In the genomic region with DNA sequence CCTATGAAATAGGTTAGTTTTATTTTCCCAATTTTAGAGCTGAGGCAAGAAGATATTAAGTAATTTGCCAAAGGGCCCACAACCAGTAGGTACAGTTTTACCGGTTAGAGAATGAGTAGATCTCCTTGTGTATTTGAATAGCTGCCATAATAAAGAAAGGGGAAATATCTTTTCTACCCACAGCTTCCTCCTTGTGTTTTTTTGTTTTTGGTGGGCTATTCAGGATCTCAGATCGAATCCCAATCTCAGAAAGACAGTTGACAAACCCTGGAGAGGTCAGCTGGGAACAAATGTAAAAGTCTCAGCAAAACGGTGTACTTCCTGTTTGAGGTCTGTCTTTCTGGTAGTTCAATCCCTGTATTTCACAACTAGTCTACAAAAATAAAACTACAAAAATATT, we compare ENCODE assay signal across 9 cellular contexts. TPM values are rescaled to one million over a fixed set of nuclear protein-coding genes. Genes with fewer than 3 reads are reported as not detected.
DNase-seq lines count a peak whose midpoint lies in the region; ATAC-seq and TF ChIP-seq lines count a peak whose summit lies in the region.
"Had no signal": no experiment of that assay in that cellular context is flagged by ENCODE, and none has a peak within 500 bp of the region (broad histone marks: within the 10 kb centered on the region; RNA-seq: fewer than 3 reads in every experiment).

No MANE protein-coding gene starts in this region.

- H3K4me3 Mint-ChIP-seq in activated T-cell treated with anti-CD3 and anti-CD28 coated beads, Interleukin-2, amount 50 U/mL, for 24 hours, result no peak overlapping the region
- H3K4me3 Mint-ChIP-seq in activated T-cell treated with anti-CD3 and anti-CD28 coated beads, Interleukin-2, amount 50 U/mL, for 4 hours, result no peak overlapping the region

- peaks cover 23% of the 10 kb centered on the region for H3K4me1 Mint-ChIP-seq in activated T-cell treated with anti-CD3 and anti-CD28 coated beads, Interleukin-2, amount 50 U/mL, for 24 hours (ENCODE audit: low read depth)
- peaks cover 18% of the 10 kb centered on the region for H3K4me1 Mint-ChIP-seq in activated T-cell treated with anti-CD3 and anti-CD28 coated beads, Interleukin-2, amount 50 U/mL, for 4 hours (ENCODE audit: low read depth)

- TF ChIP-seq EP300 in suprapubic skin (IDR thresholded peaks at IDR 0.05), result no peak

- H3K9me3 ChIP-seq in suprapubic skin, result no peaks in the 10 kb centered on the region
- no peaks in the 10 kb centered on the region for H3K9me3 ChIP-seq in HAP-1

- no peaks in the 10 kb centered on the region for H3K27me3 Mint-ChIP-seq in activated T-cell treated with anti-CD3 and anti-CD28 coated beads, Interleukin-2, amount 50 U/mL, for 24 hours
- H3K27me3 Mint-ChIP-seq in activated T-cell treated with anti-CD3 and anti-CD28 coated beads, Interleukin-2, amount 50 U/mL, for 4 hours (ENCODE audit: low read depth), result no peaks in the 10 kb centered on the region

- peak overlapping the region; percentile 79 for H3K27ac Mint-ChIP-seq in activated T-cell treated with anti-CD3 and anti-CD28 coated beads, Interleukin-2, amount 50 U/mL, for 24 hours

- no peak for DNase-seq in activated T-cell treated with anti-CD3 and anti-CD28 coated beads, Interleukin-2, amount 50 U/mL, for 24 hours
- no peak for DNase-seq in activated T-cell treated with anti-CD3 and anti-CD28 coated beads, Interleukin-2, amount 50 U/mL, for 4 hours
- DNase-seq in LNCaP clone FGC (ENCODE audit: low read depth) (peak; percentile 45), epithelial cell of esophagus (ENCODE audit: low read depth) (peak; percentile 73), suprapubic skin (ENCODE audit: low spot score in 2 of 2) (no peak), HAP-1 (ENCODE audit: low spot score in 2 of 2) (no peak), omental fat pad (ENCODE audit: low spot score) (no peak), DMS79 (lab: John Stamatoyannopoulos, UW) (no peak)
- DNase-seq: hypothalamus had no signal

- no peaks in the 10 kb centered on the region for H3K9me3 Mint-ChIP-seq in activated T-cell treated with anti-CD3 and anti-CD28 coated beads, Interleukin-2, amount 50 U/mL, for 24 hours
- no peaks in the 10 kb centered on the region for H3K9me3 Mint-ChIP-seq in activated T-cell treated with anti-CD3 and anti-CD28 coated beads, Interleukin-2, amount 50 U/mL, for 4 hours

- H3K4me1 ChIP-seq in suprapubic skin, result peaks cover 24% of the 10 kb centered on the region
- peaks cover 5% of the 10 kb centered on the region for H3K4me1 ChIP-seq in HAP-1

- no peaks in the 10 kb centered on the region for H3K36me3 ChIP-seq in suprapubic skin
- H3K36me3 ChIP-seq in HAP-1 (replicated peaks), result no peaks in the 10 kb centered on the region

- ATAC-seq in activated T-cell treated with anti-CD3 and anti-CD28 coated beads, Interleukin-2, amount 50 U/mL, for 4 hours, result no peak
- ATAC-seq in omental fat pad (ENCODE audit: low FRiP score), result no peak

- H3K36me3 Mint-ChIP-seq in activated T-cell treated with anti-CD3 and anti-CD28 coated beads, Interleukin-2, amount 50 U/mL, for 24 hours (ENCODE audit: low read depth), result peaks cover 2% of the 10 kb centered on the region
- no peaks in the 10 kb centered on the region for H3K36me3 Mint-ChIP-seq in activated T-cell treated with anti-CD3 and anti-CD28 coated beads, Interleukin-2, amount 50 U/mL, for 4 hours (ENCODE audit: insufficient read depth)

- H3K27me3 ChIP-seq in suprapubic skin (no peaks in the 10 kb centered on the region), HAP-1 (ENCODE audit: low read depth) (no peaks in the 10 kb centered on the region)

- 28% methylated on average over 3 of the region's 3 CpGs for WGBS in suprapubic skin

- in situ Hi-C loops in HAP-1 (cut with MboI; ENCODE audit: low sequenced_read_pairs), result no loop called here

- TF ChIP-seq CTCF in LNCaP clone FGC (IDR thresholded peaks at IDR 0.05; ENCODE audit: control insufficient read depth, extremely low read depth, insufficient read depth) (no peak), epithelial cell of esophagus (IDR thresholded peaks at IDR 0.05; ENCODE audit: insufficient read depth, low read depth, low read length, missing control alignments) (no peak), suprapubic skin (IDR thresholded peaks at IDR 0.05) (no peak), omental fat pad (IDR thresholded peaks at IDR 0.05) (no peak)

- H3K27ac ChIP-seq in suprapubic skin, result peak overlapping the region; percentile 70

- TF ChIP-seq POLR2A in suprapubic skin (IDR thresholded peaks at IDR 0.05), result no peak

- H3K4me3 ChIP-seq in LNCaP clone FGC (ENCODE audit: low read depth, low read length) (peak overlapping the region; percentile 10; the same call in 1 of the 2 replicates), epithelial cell of esophagus (ENCODE audit: low read length) (no peak overlapping the region), suprapubic skin (no peak overlapping the region), HAP-1 (no peak overlapping the region)

RNA-seq across cellular contexts. Expression of a gene that starts 11.8 kb away (rescaled TPM):
- 10 to 100 TPM in 2 of 3 donors, 1 to 10 TPM in 1; 9.8 to 14.5 (median 14.2) TPM for total RNA-seq in activated T-cell treated with anti-CD3 and anti-CD28 coated beads, Interleukin-2, amount 50 U/mL, for 4 hours
- total RNA-seq in suprapubic skin, result 10 to 100 TPM; 17.1 to 46.3 (median 27.2) TPM
- 10 to 100 TPM; 11.2 to 26.7 (median 18.6) TPM for total RNA-seq in omental fat pad

RNA-seq across cellular contexts. Expression of a gene that starts 12.1 kb away (rescaled TPM):
- total RNA-seq in activated T-cell treated with anti-CD3 and anti-CD28 coated beads, Interleukin-2, amount 50 U/mL, for 4 hours, result 10 to 100 TPM; 23.8 to 25.9 (median 24.2) TPM
- total RNA-seq in suprapubic skin (10 to 100 TPM; 26.2 to 45.7 (median 30.5) TPM), omental fat pad (10 to 100 TPM; 20.5 to 42.3 (median 32.0) TPM)

RNA-seq across cellular contexts. Expression of a gene that starts 42.2 kb away (rescaled TPM):
- 10 to 100 TPM; 53.7 to 64.8 (median 60.3) TPM for total RNA-seq in activated T-cell treated with anti-CD3 and anti-CD28 coated beads, Interleukin-2, amount 50 U/mL, for 4 hours
- total RNA-seq in suprapubic skin (10 to 100 TPM; 18.8 to 21.9 (median 20.4) TPM), omental fat pad (10 to 100 TPM; 20.1 to 39.9 (median 25.3) TPM)

RNA-seq across cellular contexts. Expression of a gene that starts 42.3 kb away (rescaled TPM):
- total RNA-seq in activated T-cell treated with anti-CD3 and anti-CD28 coated beads, Interleukin-2, amount 50 U/mL, for 4 hours, result 10 to 100 TPM; 63.8 to 70.8 (median 65.1) TPM
- total RNA-seq in suprapubic skin (10 to 100 TPM; 13.6 to 21.3 (median 17.6) TPM), omental fat pad (10 to 100 TPM; 15.4 to 33.9 (median 18.7) TPM)

Comparison
In these comparisons a context has a peak if more than half of its experiments do, and no peak if none do; other contexts are left out.
1. DNase-seq: peak in LNCaP clone FGC (single experiment) and epithelial cell of esophagus (single experiment); none in activated T-cell treated with anti-CD3 and anti-CD28 coated beads, Interleukin-2, amount 50 U/mL, for 24 hours (single experiment), activated T-cell treated with anti-CD3 and anti-CD28 coated beads, Interleukin-2, amount 50 U/mL, for 4 hours (single experiment), suprapubic skin (0 of 2), HAP-1 (0 of 2), omental fat pad (single experiment) and DMS79 (single experiment).